ENCODE assay signal across 14 cellular contexts in the genomic region with DNA sequence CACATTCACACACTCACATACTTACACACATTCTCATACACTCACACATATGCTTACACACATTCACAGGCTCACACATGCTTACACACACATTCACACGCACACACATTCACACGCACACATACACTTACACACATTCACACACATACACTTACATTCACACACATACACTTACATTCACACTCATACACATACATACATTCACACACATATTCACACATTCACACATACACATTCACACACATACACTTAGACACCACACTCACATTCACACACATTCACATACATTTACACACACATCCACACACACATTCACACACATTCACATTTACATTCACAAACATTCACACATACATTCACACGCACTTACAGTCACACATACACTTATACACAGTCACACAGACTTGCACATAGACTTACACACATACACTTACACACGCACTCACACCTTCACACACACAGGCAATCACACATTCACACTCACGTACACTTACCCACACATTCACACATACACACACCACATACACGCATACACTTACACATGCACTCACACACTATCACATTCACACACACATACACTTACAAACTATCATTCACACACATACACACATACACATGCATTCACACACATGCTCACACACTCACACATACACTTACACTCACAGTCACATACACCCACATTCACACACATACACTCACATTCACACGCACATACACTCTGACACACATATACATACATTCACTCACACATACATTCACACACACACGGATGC. TPM values are rescaled to one million over a fixed set of nuclear protein-coding genes. Genes with fewer than 3 reads are reported as not detected.
DNase-seq lines count a peak whose midpoint lies in the region; ATAC-seq, FAIRE-seq and TF ChIP-seq lines count a peak whose summit lies in the region.
"Had no signal": no experiment of that assay in that cellular context is flagged by ENCODE, and none has a peak within 500 bp of the region (broad histone marks: within the 10 kb centered on the region; RNA-seq: fewer than 3 reads in every experiment).

No MANE protein-coding gene starts in this region.

- 70% methylated on average over 8 of the region's 8 CpGs for WGBS in prostate gland

- no peak for TF ChIP-seq CTCF in activated CD8-positive, alpha-beta T cell treated with anti-CD3 and anti-CD28 coated beads for 36 hours (IDR thresholded peaks at IDR 0.05)
- TF ChIP-seq CTCF in astrocyte (IDR thresholded peaks at IDR 0.05; ENCODE audit: insufficient read depth, low read depth, low read length): no peak
- no peak for TF ChIP-seq CTCF in prostate gland (IDR thresholded peaks at IDR 0.05)
- TF ChIP-seq CTCF in nephron progenitor cell (IDR thresholded peaks at IDR 0.05): no peak

- DNase-seq in activated CD8-positive, alpha-beta T cell treated with anti-CD3 and anti-CD28 coated beads for 36 hours: no peak
- DNase-seq in activated CD8-positive, alpha-beta T cell treated with anti-CD3 and anti-CD28 coated beads, Interleukin-2, amount 10 ng/mL, durations not matched to agents 7 days and 5 days: no peak
- DNase-seq in HEK293T (ENCODE audit: extremely low spot score) (no peak), astrocyte (ENCODE audit: low read depth) (no peak), prostate gland (ENCODE audit: low spot score) (no peak), nephron progenitor cell (no peak), COLO829 (ENCODE audit: low spot score) (no peak)
- DNase-seq: C1 segment of cervical spinal cord, NCI-H1105, NCI-H1694, SHP77 had no signal

- H2AFZ ChIP-seq in astrocyte (ENCODE audit: low read depth, low read length): no peak overlapping the region

- H3K4me1 Mint-ChIP-seq in activated CD8-positive, alpha-beta T cell treated with anti-CD3 and anti-CD28 coated beads for 36 hours (ENCODE audit: low read depth): peaks cover 2% of the 10 kb centered on the region
- H3K4me1 Mint-ChIP-seq in activated CD8-positive, alpha-beta T cell treated with anti-CD3 and anti-CD28 coated beads, Interleukin-2, amount 10 ng/mL, durations not matched to agents 7 days and 5 days (ENCODE audit: low read depth): peaks cover 13% of the 10 kb centered on the region
- H3K4me1 Mint-ChIP-seq in astrocyte (ENCODE audit: low read depth, unreplicated experiment) (peaks cover 23% of the 10 kb centered on the region), nephron progenitor cell (peaks cover 26% of the 10 kb centered on the region)

- H4K20me1 ChIP-seq in astrocyte (ENCODE audit: insufficient read depth, low read length): peaks cover 23% of the 10 kb centered on the region

- TF ChIP-seq POLR2A in prostate gland (IDR thresholded peaks at IDR 0.05): no peak

- CTCF ChIA-PET in activated CD8-positive, alpha-beta T cell treated with anti-CD3 and anti-CD28 coated beads for 36 hours (lab: Charles Lee): no interaction called here
- CTCF ChIA-PET in activated CD8-positive, alpha-beta T cell treated with anti-CD3 and anti-CD28 coated beads, Interleukin-2, amount 10 ng/mL, durations not matched to agents 7 days and 5 days (lab: Charles Lee): no interaction called here
- CTCF ChIA-PET in HEK293T (lab: Yijun Ruan, JAX): no interaction called here

- H3K27ac ChIP-seq in astrocyte (ENCODE audit: low read depth, low read length): no peak overlapping the region
- H3K27ac ChIP-seq in prostate gland: peak overlapping the region; percentile 40 to 77

- no peaks in the 10 kb centered on the region for H3K27me3 Mint-ChIP-seq in activated CD8-positive, alpha-beta T cell treated with anti-CD3 and anti-CD28 coated beads for 36 hours
- H3K27me3 Mint-ChIP-seq in activated CD8-positive, alpha-beta T cell treated with anti-CD3 and anti-CD28 coated beads, Interleukin-2, amount 10 ng/mL, durations not matched to agents 7 days and 5 days (ENCODE audit: low read depth): no peaks in the 10 kb centered on the region
- H3K27me3 Mint-ChIP-seq in astrocyte (ENCODE audit: low read depth, unreplicated experiment): peaks cover 13% of the 10 kb centered on the region
- no peaks in the 10 kb centered on the region for H3K27me3 Mint-ChIP-seq in nephron progenitor cell (ENCODE audit: low read depth, poor library complexity)

- no peaks in the 10 kb centered on the region for H3K36me3 Mint-ChIP-seq in activated CD8-positive, alpha-beta T cell treated with anti-CD3 and anti-CD28 coated beads for 36 hours (ENCODE audit: low read depth)
- H3K36me3 Mint-ChIP-seq in activated CD8-positive, alpha-beta T cell treated with anti-CD3 and anti-CD28 coated beads, Interleukin-2, amount 10 ng/mL, durations not matched to agents 7 days and 5 days (ENCODE audit: low read depth): no peaks in the 10 kb centered on the region
- H3K36me3 Mint-ChIP-seq in astrocyte (ENCODE audit: low read depth, unreplicated experiment): peaks cover 2% of the 10 kb centered on the region
- peaks cover 7% of the 10 kb centered on the region for H3K36me3 Mint-ChIP-seq in nephron progenitor cell (ENCODE audit: low read depth)

- H3K4me3 ChIP-seq in astrocyte (ENCODE audit: insufficient read depth, low read depth, low read length) (no peak overlapping the region), prostate gland (no peak overlapping the region)
- H3K4me3 ChIP-seq: HAP-1 had no signal

- POLR2A ChIA-PET in activated CD8-positive, alpha-beta T cell treated with anti-CD3 and anti-CD28 coated beads for 36 hours (lab: Charles Lee): no interaction called here
- POLR2A ChIA-PET in activated CD8-positive, alpha-beta T cell treated with anti-CD3 and anti-CD28 coated beads, Interleukin-2, amount 10 ng/mL, durations not matched to agents 7 days and 5 days (lab: Charles Lee): interaction anchor here (0.6 kb wide), 1 partner anchor 211 kb away, joined by 3 read pairs; no protein-coding TSS in a partner anchor
- POLR2A ChIA-PET in HEK293T (lab: Yijun Ruan, JAX): no interaction called here

- H3K9me3 ChIP-seq in astrocyte (ENCODE audit: insufficient read depth, low read depth, low read length) (peaks cover 4% of the 10 kb centered on the region), prostate gland (no peaks in the 10 kb centered on the region)
- H3K9me3 ChIP-seq: HAP-1 had no signal

- intact Hi-C loops in activated CD8-positive, alpha-beta T cell treated with anti-CD3 and anti-CD28 coated beads for 36 hours (cut with micrococcal nuclease): loop anchor here (10.0 kb wide), 1 partner anchor 155 kb away; no protein-coding TSS in a partner anchor
- intact Hi-C loops in prostate gland (cut with DNase I): no loop called here

- peak; percentile 13 for ATAC-seq in activated CD8-positive, alpha-beta T cell treated with anti-CD3 and anti-CD28 coated beads for 36 hours
- ATAC-seq in activated CD8-positive, alpha-beta T cell treated with anti-CD3 and anti-CD28 coated beads, Interleukin-2, amount 10 ng/mL, durations not matched to agents 7 days and 5 days: no peak
- ATAC-seq in HG03460 (IDR thresholded peaks at IDR 0.05; ENCODE audit: unreplicated experiment): no peak

- H3K4me2 ChIP-seq in astrocyte (ENCODE audit: low read length): no peak overlapping the region

- H3K27me3 ChIP-seq in astrocyte (ENCODE audit: insufficient read depth, low read length) (peaks cover 58% of the 10 kb centered on the region), prostate gland (replicated peaks; ENCODE audit: insufficient read depth) (no peaks in the 10 kb centered on the region)

- no peak overlapping the region for H3K27ac Mint-ChIP-seq in activated CD8-positive, alpha-beta T cell treated with anti-CD3 and anti-CD28 coated beads for 36 hours
- H3K27ac Mint-ChIP-seq in activated CD8-positive, alpha-beta T cell treated with anti-CD3 and anti-CD28 coated beads, Interleukin-2, amount 10 ng/mL, durations not matched to agents 7 days and 5 days: no peak overlapping the region
- no peak overlapping the region for H3K27ac Mint-ChIP-seq in astrocyte (ENCODE audit: unreplicated experiment)
- H3K27ac Mint-ChIP-seq in nephron progenitor cell: no peak overlapping the region

- peak; percentile 52 for FAIRE-seq in astrocyte (lab: Jason Lieb, UNC)

- no peak overlapping the region for H3K9ac ChIP-seq in astrocyte (ENCODE audit: low read length)

- H3K79me2 ChIP-seq in astrocyte (ENCODE audit: insufficient read depth, low read length): no peaks in the 10 kb centered on the region

- H3K36me3 ChIP-seq in astrocyte (ENCODE audit: insufficient read depth, low read length): no peaks in the 10 kb centered on the region
- H3K36me3 ChIP-seq in prostate gland: no peaks in the 10 kb centered on the region
- H3K36me3 ChIP-seq: HAP-1 had no signal

- H3K4me1 ChIP-seq in astrocyte (ENCODE audit: insufficient read depth, low read length) (peaks cover 22% of the 10 kb centered on the region), prostate gland (replicated peaks) (peaks cover 44% of the 10 kb centered on the region)

- no peak overlapping the region for H3K4me3 Mint-ChIP-seq in activated CD8-positive, alpha-beta T cell treated with anti-CD3 and anti-CD28 coated beads for 36 hours
- no peak overlapping the region for H3K4me3 Mint-ChIP-seq in activated CD8-positive, alpha-beta T cell treated with anti-CD3 and anti-CD28 coated beads, Interleukin-2, amount 10 ng/mL, durations not matched to agents 7 days and 5 days
- H3K4me3 Mint-ChIP-seq in astrocyte (ENCODE audit: unreplicated experiment) (no peak overlapping the region), nephron progenitor cell (no peak overlapping the region)

- H3K9me3 Mint-ChIP-seq in activated CD8-positive, alpha-beta T cell treated with anti-CD3 and anti-CD28 coated beads for 36 hours: no peaks in the 10 kb centered on the region
- no peaks in the 10 kb centered on the region for H3K9me3 Mint-ChIP-seq in activated CD8-positive, alpha-beta T cell treated with anti-CD3 and anti-CD28 coated beads, Interleukin-2, amount 10 ng/mL, durations not matched to agents 7 days and 5 days (ENCODE audit: insufficient read depth)
- H3K9me3 Mint-ChIP-seq in astrocyte (ENCODE audit: unreplicated experiment) (peaks cover 2% of the 10 kb centered on the region), nephron progenitor cell (no peaks in the 10 kb centered on the region)

TF ChIP-seq in HEK293T, 16 proteins besides CTCF, POLR2A, EP300 and RAD21:
- no peak for TF ChIP-seq BHLHE40 (IDR thresholded peaks at IDR 0.05; ENCODE audit: borderline replicate concordance)
- peak; percentile 47; the same call in 1 of the 2 replicates for TF ChIP-seq CTBP1 (IDR thresholded peaks at IDR 0.05; ENCODE audit: borderline replicate concordance)
- TF ChIP-seq TARDBP (IDR thresholded peaks at IDR 0.05): peak; percentile 37; the same call in 1 of the 2 replicates
- TF ChIP-seq HDGF (IDR thresholded peaks at IDR 0.05; ENCODE audit: borderline replicate concordance): no peak
- TF ChIP-seq SUZ12 (IDR thresholded peaks at IDR 0.05): peak; percentile 17; the same call in 1 of the 2 replicates
- 0 out of 2 replicates have a peak, but pooled peaks have one; percentile 18 for TF ChIP-seq SP1 (IDR thresholded peaks at IDR 0.05)

RNA-seq across cellular contexts. Expression of gene PDE9A, which starts 16.8 kb away (rescaled TPM):
- total RNA-seq in activated CD8-positive, alpha-beta T cell treated with anti-CD3 and anti-CD28 coated beads for 36 hours: 10 to 100 TPM; 11.1 to 11.5 TPM
- total RNA-seq in activated CD8-positive, alpha-beta T cell treated with anti-CD3 and anti-CD28 coated beads, Interleukin-2, amount 10 ng/mL, durations not matched to agents 7 days and 5 days: 10 to 100 TPM in 1 of 2 experiments, 1 to 10 TPM in 1; 8.3 to 10.8 TPM
- total RNA-seq in astrocyte (6.2 and 7.8 TPM in 2 replicates), prostate gland (10 to 100 TPM; 80.0 to 93.6 TPM)
- total RNA-seq: A172 had no signal
